ENCODE assay signal across 8 cellular contexts in genomic region chr6:73610444-73611275, GRCh38. TPM values are rescaled to one million over a fixed set of nuclear protein-coding genes. Genes with fewer than 3 reads are reported as not detected.
DNase-seq lines count a peak whose midpoint lies in the region; ATAC-seq and TF ChIP-seq lines count a peak whose summit lies in the region.

No MANE protein-coding gene starts in this region.

- no peaks in the 10 kb centered on the region for H3K9me3 ChIP-seq in left lung
- H3K9me3 ChIP-seq in vagina = no peaks in the 10 kb centered on the region

- peak overlapping the region; percentile 5 for H3K27ac Mint-ChIP-seq in central memory CD8-positive, alpha-beta T cell (ENCODE audit: low read depth)

- no peak for TF ChIP-seq POLR2A in vagina (IDR thresholded peaks at IDR 0.05)

- H3K36me3 ChIP-seq in left lung (peaks cover 0 to 74% of the 10 kb centered on the region in 2 donors), vagina (peaks cover 0 to 30% of the 10 kb centered on the region in 2 donors)

- H3K9me3 Mint-ChIP-seq in central memory CD8-positive, alpha-beta T cell = no peaks in the 10 kb centered on the region

- no peak overlapping the region for H3K4me3 ChIP-seq in AG09309 (ENCODE audit: control insufficient read depth, low read depth, low read length)
- no peak overlapping the region for H3K4me3 ChIP-seq in left lung
- no peak overlapping the region for H3K4me3 ChIP-seq in vagina

- ATAC-seq in central memory CD8-positive, alpha-beta T cell (replicated peaks; ENCODE audit: extremely low read depth, poor library complexity, severe bottlenecking) = peak; percentile 36
- ATAC-seq in left lung = peak; percentile 84

- intact Hi-C loops in left lung (cut with DNase I) = loop anchor here in 1 of 2 donors (10.0 kb wide), 1 partner anchor 96 kb away; no protein-coding TSS in a partner anchor
- intact Hi-C loops in vagina (cut with DNase I) = no loop called here

- no peaks in the 10 kb centered on the region for H3K27me3 Mint-ChIP-seq in central memory CD8-positive, alpha-beta T cell

- H3K4me1 ChIP-seq in left lung (peaks cover 0 to 4% of the 10 kb centered on the region in 2 donors), vagina (no peaks in the 10 kb centered on the region)

- H3K4me1 Mint-ChIP-seq in central memory CD8-positive, alpha-beta T cell = no peaks in the 10 kb centered on the region

- no peak overlapping the region for H3K27ac ChIP-seq in left lung
- H3K27ac ChIP-seq in vagina = peak overlapping the region; percentile 40

- H3K4me3 Mint-ChIP-seq in central memory CD8-positive, alpha-beta T cell = no peak overlapping the region

- TF ChIP-seq CTCF in AG09309 (IDR thresholded peaks at IDR 0.05; ENCODE audit: control insufficient read depth, insufficient read depth, low read depth, low read length, missing control alignments) (peak; percentile 38), GM12873 (IDR thresholded peaks at IDR 0.05; ENCODE audit: insufficient read depth, low read depth, low read length, missing control alignments) (peak; percentile 41), left lung (IDR thresholded peaks at IDR 0.05) (peak; percentile 41 to 58), vagina (IDR thresholded peaks at IDR 0.05) (peak; percentile 41 to 68 (median 48))

- H3K27me3 ChIP-seq in left lung (no peaks in the 10 kb centered on the region), vagina (no peaks in the 10 kb centered on the region)

- peaks cover 36% of the 10 kb centered on the region for H3K36me3 Mint-ChIP-seq in central memory CD8-positive, alpha-beta T cell (ENCODE audit: insufficient read depth)

- peak; percentile 24 for DNase-seq in AG09309 (ENCODE audit: low read depth)
- DNase-seq in NCI-H226 = peak; percentile 28
- no peak for DNase-seq in central memory CD8-positive, alpha-beta T cell (ENCODE audit: low spot score in 2 of 2)
- no peak for DNase-seq in left lung
- no peak for DNase-seq in vagina (ENCODE audit: extremely low spot score in 2 of 2)
- no peak for DNase-seq in T-helper 9 cell
- no peak for DNase-seq in GDM1 (lab: John Stamatoyannopoulos, UW)

RNA-seq across cellular contexts. Expression of gene SLC17A5, which starts 43.1 kb away (rescaled TPM):
- 10 to 100 TPM; 24.8 to 27.8 TPM for total RNA-seq in left lung
- total RNA-seq in vagina = 10.1 TPM

Comparison
In these comparisons a context has a peak if more than half of its experiments do, and no peak if none do; other contexts are left out.
1. DNase-seq: peak in AG09309 (single experiment) and NCI-H226 (single experiment); none in central memory CD8-positive, alpha-beta T cell (0 of 2), left lung (0 of 2), vagina (0 of 2), T-helper 9 cell (single experiment) and GDM1 (single experiment).
2. Peak in every context shown above with its lines, with median percentiles within 50 percentile points of each other: CTCF ChIP-seq.